In the genomic region with DNA sequence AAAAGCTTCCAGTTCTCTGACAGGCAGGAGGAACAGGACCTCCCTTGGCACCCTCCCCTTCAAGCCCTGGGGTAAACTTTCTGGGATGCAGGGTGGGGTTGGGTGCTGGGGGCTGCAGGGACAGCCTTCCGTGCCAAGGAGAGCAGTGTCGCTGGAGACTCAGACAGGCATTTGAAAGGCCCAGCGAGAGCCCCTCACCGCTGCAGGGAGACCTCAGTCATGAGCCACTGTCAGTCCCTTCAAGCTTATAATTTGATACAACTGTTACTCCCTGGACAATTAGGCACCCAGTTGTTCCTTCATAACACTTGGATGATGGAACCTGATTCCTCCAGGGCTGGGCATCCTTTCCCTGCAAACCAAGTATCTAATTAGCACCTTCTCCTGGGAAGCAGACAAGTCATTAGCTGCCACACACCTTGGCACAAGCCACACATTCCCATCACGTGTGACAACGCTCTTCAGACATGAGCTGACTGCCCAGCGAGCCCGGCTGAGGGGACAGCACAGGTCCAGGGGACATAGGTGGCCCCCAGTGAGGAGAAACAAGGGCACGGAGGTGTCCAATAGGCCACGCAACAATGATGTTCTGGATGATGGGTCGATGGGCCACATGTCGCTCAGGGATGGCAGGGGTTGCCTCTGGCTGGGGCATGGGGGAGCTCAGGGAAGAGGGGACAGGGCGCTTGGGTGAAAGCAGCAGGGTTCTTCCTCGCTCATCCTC, we compare ENCODE assay signal across 18 cellular contexts. TPM values are rescaled to one million over a fixed set of nuclear protein-coding genes. Genes with fewer than 3 reads are reported as not detected.
DNase-seq lines count a peak whose midpoint lies in the region; ATAC-seq, FAIRE-seq and TF ChIP-seq lines count a peak whose summit lies in the region.
"Had no signal": no experiment of that assay in that cellular context is flagged by ENCODE, and none has a peak within 500 bp of the region (broad histone marks: within the 10 kb centered on the region; RNA-seq: fewer than 3 reads in every experiment).

No MANE protein-coding gene starts in this region.

- no peak for ATAC-seq in HG03045 (IDR thresholded peaks at IDR 0.05; ENCODE audit: unreplicated experiment)
- ATAC-seq: HCT116 had no signal

- peak; percentile 39 for DNase-seq in activated effector memory CD4-positive, alpha-beta T cell treated with anti-CD3 and anti-CD28 coated beads, Interleukin-2, amount 50 U/mL, for 16 hours
- DNase-seq in activated effector memory CD4-positive, alpha-beta T cell treated with Interleukin-2 at 50 U/mL for 16 hours, result no peak
- DNase-seq in H1 (ENCODE audit: low read depth in 1 of 2, low spot score in 2 of 2), result no peak
- peak; percentile 58 for DNase-seq in posterior vena cava (ENCODE audit: low spot score)
- no peak for DNase-seq in stimulated activated CD4-positive, alpha-beta T cell treated with anti-CD3 and anti-CD28 coated beads, Interleukin-12 subunit alpha, Interleukin-12 subunit beta, amount 100 ng/mL, for 4 hours
- no peak for DNase-seq in D341Med (ENCODE audit: low spot score)
- DNase-seq: DMS 273 treated with DMSO at 0.1 percent for 48 hours; DMS79 treated with DMSO at 0.1 percent for 48 hours; GOT3; Karpas-422; NCI-H1105 treated with DMSO at 0.1 percent for 48 hours; NCI-H2029 treated with DMSO at 0.1 percent for 48 hours; NK-92 treated with Interleukin-12 subunit alpha and Interleukin-12 subunit beta, amount 100 ng/mL, for 24 hours; SHP77 treated with DMSO at 0.1 percent for 48 hours had no signal

- H2BK20ac ChIP-seq in H1 (ENCODE audit: low read length), result 0 out of 2 replicates have a peak overlapping the region, but pooled peaks have one; percentile 61

- 0 out of 7 replicates have a peak, but pooled peaks cover 0 to 2% (median under 1%) of the 10 kb centered on the region in 4 experiments for H3K27me3 ChIP-seq in H1 (replicated peaks in 1 of 4; ENCODE audit: control insufficient read depth in 3 of 4, extremely low read depth in 1 of 4, insufficient read depth in 3 of 4, low read length in 3 of 4)

- no peaks in the 10 kb centered on the region for H3K23me2 ChIP-seq in H1 (ENCODE audit: low read depth, low read length)

- H3K36me3 ChIP-seq in H1 (ENCODE audit: control insufficient read depth in 2 of 4, insufficient read depth in 4 of 4, low read length in 3 of 4), result no peaks in the 10 kb centered on the region

- H3K18ac ChIP-seq in H1 (ENCODE audit: extremely low read depth, low read length), result no peak overlapping the region

- no peak overlapping the region for H2BK15ac ChIP-seq in H1 (ENCODE audit: low read length)

- no peaks in the 10 kb centered on the region for H3K79me1 ChIP-seq in H1 (ENCODE audit: low read depth, low read length)

- CTCF ChIA-PET in H1 (lab: Charles Lee; ENCODE audit: partially characterized antibody), result interaction anchor here (0.6 to 2.6 kb wide), 10 partner anchors 9 to 161 kb away, joined by 3 to 10 read pairs (median 5); partner anchors contain the start of gene KCNF1

- H3K79me2 ChIP-seq in H1 (ENCODE audit: control insufficient read depth in 1 of 2, insufficient read depth in 2 of 2, low read length in 2 of 2), result no peaks in the 10 kb centered on the region

- TF ChIP-seq RAD21 in H1 (IDR thresholded peaks at IDR 0.05 in 1 of 2, conservative IDR thresholded peaks at IDR 0.05 in 1 of 2; ENCODE audit: low read depth in 2 of 2, low read length in 2 of 2), result no peak

- 96% methylated on average over 13 of the region's 14 CpGs; no CpG with 5 or more reads in 1 of the 2 experiments for WGBS in H1 (ENCODE audit: extremely low coverage in 1 of 2, insufficient coverage in 1 of 2, insufficient read length in 1 of 2, insufficient replicate concordance in 2 of 2, low coverage in 1 of 2, low lambda C conversion rate in 2 of 2, missing lambda C conversion rate in 1 of 2), 2 experiments

- 0 out of 2 replicates have a peak overlapping the region, but pooled peaks have one; percentile 23 for H2BK12ac ChIP-seq in H1 (ENCODE audit: low read depth, low read length)

- no peak for FAIRE-seq in H1 (lab: Jason Lieb, UNC)

- no peak for TF ChIP-seq CTCF in H1 (IDR thresholded peaks at IDR 0.05; ENCODE audit: control extremely low read depth in 1 of 3, insufficient read depth in 1 of 3, low read depth in 1 of 3, low read length in 3 of 3)

- H3K27ac ChIP-seq in H1 (ENCODE audit: low read depth, low read length), result no peak overlapping the region
- H3K27ac ChIP-seq: RWPE1, SK-N-MC had no signal

- no peak overlapping the region for H3K4me2 ChIP-seq in H1 (ENCODE audit: insufficient read depth in 1 of 2, low read depth in 2 of 2, low read length in 2 of 2)

- no peak for TF ChIP-seq POLR2A in H1 (IDR thresholded peaks at IDR 0.05; ENCODE audit: control extremely low read depth in 1 of 2, low read depth in 2 of 2, low read length in 2 of 2)

- peaks cover 0 to 9% (median 0%) of the 10 kb centered on the region in 4 experiments; a peak in 4 of 7 replicates for H3K4me1 ChIP-seq in H1 (replicated peaks in 1 of 4; ENCODE audit: control insufficient read depth in 3 of 4, insufficient read depth in 4 of 4, low read length in 3 of 4)

- H2AK5ac ChIP-seq in H1 (ENCODE audit: low read depth, low read length), result no peak overlapping the region

- H3K9ac ChIP-seq in H1 (replicated peaks in 1 of 4; ENCODE audit: extremely low read depth in 1 of 4, low read depth in 3 of 4, low read length in 3 of 4), result no peak overlapping the region; a peak in 1 of 7 replicates

- H3K4ac ChIP-seq in H1 (replicated peaks; ENCODE audit: insufficient read length, low read depth, low read length), result no peak overlapping the region

- no peaks in the 10 kb centered on the region for H4K20me1 ChIP-seq in H1 (replicated peaks in 1 of 2; ENCODE audit: control insufficient read depth in 1 of 2, insufficient read depth in 2 of 2, low read length in 2 of 2)

- TF ChIP-seq EP300 in H1 (IDR thresholded peaks at IDR 0.05; ENCODE audit: borderline replicate concordance in 1 of 2, low read depth in 2 of 2, low read length in 2 of 2), result no peak

- no peaks in the 10 kb centered on the region for H3K9me3 ChIP-seq in H1 (ENCODE audit: insufficient read depth in 2 of 2, low read depth in 1 of 2, low read length in 1 of 2)

- H4K8ac ChIP-seq in H1 (ENCODE audit: extremely low read depth, insufficient read depth, low read length), result no peak overlapping the region

- no peak overlapping the region for H3K4me3 ChIP-seq in H1 (ENCODE audit: extremely low read depth in 1 of 4, insufficient read depth in 2 of 4, low read depth in 3 of 4, low read length in 4 of 4)
- H3K4me3 ChIP-seq: SK-N-MC had no signal

- H2AFZ ChIP-seq in H1 (ENCODE audit: low read length), result no peak overlapping the region

- no peak overlapping the region for H2BK120ac ChIP-seq in H1 (replicated peaks; ENCODE audit: low read depth, low read length)

- H3K56ac ChIP-seq in H1 (replicated peaks; ENCODE audit: insufficient read length, low read depth, low read length), result no peak overlapping the region

- no peak overlapping the region for H4K5ac ChIP-seq in H1 (ENCODE audit: insufficient read length, low read depth, low read length)

- intact Hi-C loops in posterior vena cava (cut with DNase I), result no loop called here

- POLR2A ChIA-PET in H1 (lab: Charles Lee; ENCODE audit: partially characterized antibody), result no interaction called here

- peak overlapping the region; percentile 29 for H4K91ac ChIP-seq in H1 (replicated peaks; ENCODE audit: insufficient read length, low read length)

- H3K23ac ChIP-seq in H1 (ENCODE audit: insufficient read length), result no peak overlapping the region

- H2BK5ac ChIP-seq in H1 (ENCODE audit: low read depth, low read length), result 0 out of 2 replicates have a peak overlapping the region, but pooled peaks have one; percentile 60

- no peak overlapping the region for H3K14ac ChIP-seq in H1 (ENCODE audit: insufficient read length)

TF ChIP-seq in H1, 55 proteins besides CTCF, POLR2A, EP300 and RAD21 (continues in another document):
- TF ChIP-seq ASH2L (IDR thresholded peaks at IDR 0.05; ENCODE audit: low read length) (no peak), KDM5A (IDR thresholded peaks at IDR 0.05; ENCODE audit: low read length) (no peak), SP1 (IDR thresholded peaks at IDR 0.05; ENCODE audit: low read depth, low read length) (no peak), SUZ12 (IDR thresholded peaks at IDR 0.05; ENCODE audit: low read length) (no peak), CBX5 (IDR thresholded peaks at IDR 0.05; ENCODE audit: low read depth, low read length) (no peak), EZH2 (IDR thresholded peaks at IDR 0.05; ENCODE audit: low read depth, low read length, severe bottlenecking) (no peak), HDAC2 (IDR thresholded peaks at IDR 0.05; ENCODE audit: borderline replicate concordance in 1 of 2, low read depth in 2 of 2, low read length in 2 of 2) (no peak), YY1 (IDR thresholded peaks at IDR 0.05; ENCODE audit: low read depth, low read length) (no peak), KDM1A (IDR thresholded peaks at IDR 0.05; ENCODE audit: borderline replicate concordance, low read length) (no peak), TCF12 (IDR thresholded peaks at IDR 0.05; ENCODE audit: low read depth, low read length) (no peak), TBP (IDR thresholded peaks at IDR 0.05; ENCODE audit: low read depth, low read length) (no peak), E2F6 (IDR thresholded peaks at IDR 0.05) (no peak), RBBP5 (IDR thresholded peaks at IDR 0.05; ENCODE audit: borderline replicate concordance, low read depth, low read length) (no peak), POLR2AphosphoS5 (IDR thresholded peaks at IDR 0.05; ENCODE audit: low read depth, low read length) (no peak), KDM4A (IDR thresholded peaks at IDR 0.05; ENCODE audit: low read depth, low read length, severe bottlenecking) (no peak), EGR1 (IDR thresholded peaks at IDR 0.05; ENCODE audit: borderline replicate concordance, low read depth, low read length) (no peak)

RNA-seq across cellular contexts. Expression of gene KCNF1, which starts 59.6 kb away (rescaled TPM):
- total RNA-seq in H1 (2021; fragmentation: NEBNext Ultra II Directional; extraction: Animal tissue kit (Norgen Biotek cat#: 25700)), result 0.48 and 0.90 TPM in 2 replicates
- polyA plus RNA-seq in H1 (2011; rRNA removed), result 1.5 and 1.6 TPM in 2 replicates
- polyA plus RNA-seq in H1 (2011; cell fraction: cytosol; rRNA removed), result 1.4 TPM
- 1.4 TPM for polyA plus RNA-seq in H1 (2011; cell fraction: nucleus; rRNA removed)
- 0.74 to 0.92 TPM (median 0.86 TPM) in 4 replicates for polyA plus RNA-seq in H1 (2012, experiment 1 of 2)
- 0.71 TPM for polyA plus RNA-seq in H1 (2012, experiment 2 of 2)
- 1.0 TPM for polyA plus RNA-seq in H1 (2013, experiment 1 of 2)
- polyA plus RNA-seq in H1 (2013, experiment 2 of 2), result 1.2 TPM
- 0.68 and 1.6 TPM in 2 replicates for polyA minus RNA-seq in H1 (2011; rRNA and poly(A)+ RNA removed)
- 0.95 TPM for polyA minus RNA-seq in H1 (2011; cell fraction: cytosol; rRNA and poly(A)+ RNA removed)
- polyA minus RNA-seq in H1 (2011; cell fraction: nucleus; rRNA and poly(A)+ RNA removed), result 1.4 TPM
- under 1 TPM; 0.19 to 0.29 TPM for total RNA-seq in posterior vena cava

Comparison
In these comparisons a context has a peak if more than half of its experiments do, and no peak if none do; other contexts are left out.
1. DNase-seq: peak in activated effector memory CD4-positive, alpha-beta T cell treated with anti-CD3 and anti-CD28 coated beads, Interleukin-2, amount 50 U/mL, for 16 hours (single experiment) and posterior vena cava (single experiment); none in activated effector memory CD4-positive, alpha-beta T cell treated with Interleukin-2 at 50 U/mL for 16 hours (single experiment), H1 (0 of 2), stimulated activated CD4-positive, alpha-beta T cell treated with anti-CD3 and anti-CD28 coated beads, Interleukin-12 subunit alpha, Interleukin-12 subunit beta, amount 100 ng/mL, for 4 hours (single experiment) and D341Med (single experiment).